21 cellular contexts compared by ENCODE assay signal in genomic region chr14:71765505-71765904, GRCh38.
"Had no signal": no experiment of that assay in that cellular context is flagged by ENCODE, and none has a peak within 500 bp of the region (broad histone marks: within the 10 kb centered on the region; RNA-seq: fewer than 3 reads in every experiment).

No MANE protein-coding gene starts in this region.

- DNase-seq: KBM-7; MV-4-11; NCI-H1048; NCI-H1105; NCI-H1436 treated with DMSO at 0.1 percent for 48 hours; NCI-H1694; NCI-H187 treated with DMSO at 0.1 percent for 48 hours; NCI-H2029 treated with DMSO at 0.1 percent for 48 hours; NCI-H2171 treated with DMSO at 0.1 percent for 48 hours; NCI-H345; NCI-H446 treated with DMSO at 0.1 percent for 48 hours; NCI-H510A treated with DMSO at 0.1 percent for 48 hours; NCI-H526; NK-92 treated with Interleukin-12 subunit alpha and Interleukin-12 subunit beta, amount 100 ng/mL, for 24 hours; PC-3; SHP77; SK-N-SH; SW 1271; T-cell had no signal

- H3K27ac ChIP-seq: RWPE1 had no signal

- ATAC-seq: Panc1, T-cell had no signal

- H3K9me3 ChIP-seq: SK-N-SH had no signal
